In genomic region chr14:105485720-105486332, GRCh38 we compare ENCODE assay signal across 8 cellular contexts. TPM values are rescaled to one million over a fixed set of nuclear protein-coding genes. Genes with fewer than 3 reads are reported as not detected.
DNase-seq lines count a peak whose midpoint lies in the region; ATAC-seq and TF ChIP-seq lines count a peak whose summit lies in the region.

No MANE protein-coding gene starts in this region.

- H3K4me3 Mint-ChIP-seq in natural killer cell, result peak overlapping the region; percentile 77
- no peak overlapping the region for H3K4me3 Mint-ChIP-seq in natural killer cell treated with Interleukin-12 subunit alpha and Interleukin-12 subunit beta and Interleukin-15 and Interleukin-18, amount 100 ng/mL, for 72 hours
- peak overlapping the region; percentile 68 for H3K4me3 Mint-ChIP-seq in nephron progenitor cell

- H3K27me3 Mint-ChIP-seq in natural killer cell (ENCODE audit: low read depth in 2 of 2) (no peaks in the 10 kb centered on the region), nephron progenitor cell (ENCODE audit: low read depth, poor library complexity) (peaks cover 71% of the 10 kb centered on the region)
- no peaks in the 10 kb centered on the region for H3K27me3 Mint-ChIP-seq in natural killer cell treated with Interleukin-12 subunit alpha and Interleukin-12 subunit beta and Interleukin-15 and Interleukin-18, amount 100 ng/mL, for 72 hours

- H3K27ac Mint-ChIP-seq in natural killer cell, result peak overlapping the region; percentile 94 to 100
- H3K27ac Mint-ChIP-seq in natural killer cell treated with Interleukin-12 subunit alpha and Interleukin-12 subunit beta and Interleukin-15 and Interleukin-18, amount 100 ng/mL, for 72 hours, result peak overlapping the region in 1 of 2 donors; percentile 64
- H3K27ac Mint-ChIP-seq in nephron progenitor cell, result no peak overlapping the region

- H3K27me3 ChIP-seq in duodenal mucosa (ENCODE audit: control insufficient read depth in 1 of 2, insufficient read depth in 2 of 2, low read length in 2 of 2), result peaks cover 0 to 6% of the 10 kb centered on the region in 2 donors

- ATAC-seq in natural killer cell (no peak), GM18870 (IDR thresholded peaks at IDR 0.05; ENCODE audit: unreplicated experiment) (no peak)
- no peak for ATAC-seq in natural killer cell treated with Interleukin-12 subunit alpha and Interleukin-12 subunit beta and Interleukin-15 and Interleukin-18, amount 100 ng/mL, for 72 hours

- intact Hi-C loops in natural killer cell (cut with micrococcal nuclease), result no loop called here

- TF ChIP-seq CTCF in natural killer cell (IDR thresholded peaks at IDR 0.05), result peak; percentile 24
- peak; percentile 62 for TF ChIP-seq CTCF in nephron progenitor cell (IDR thresholded peaks at IDR 0.05)

- H3K4me1 ChIP-seq in duodenal mucosa (ENCODE audit: control insufficient read depth in 1 of 2, insufficient read depth in 2 of 2, low read length in 2 of 2), result peaks cover 56 to 79% of the 10 kb centered on the region in 2 donors

- DNase-seq in natural killer cell (no peak), SK-N-DZ (ENCODE audit: low spot score) (peak; percentile 85), nephron progenitor cell (peak; percentile 76), NCI-H2227 treated with DMSO at 0.1 percent for 48 hours (lab: John Stamatoyannopoulos, UW) (no peak), HK-2 (ENCODE audit: unreplicated experiment) (no peak)
- DNase-seq in natural killer cell treated with Interleukin-12 subunit alpha and Interleukin-12 subunit beta and Interleukin-15 and Interleukin-18, amount 100 ng/mL, for 72 hours (ENCODE audit: low spot score), result no peak

- H3K27ac ChIP-seq in duodenal mucosa (ENCODE audit: low read depth, low read length), result no peak overlapping the region

- no peaks in the 10 kb centered on the region for H3K36me3 ChIP-seq in duodenal mucosa (ENCODE audit: control insufficient read depth in 1 of 2, insufficient read depth in 2 of 2, low read length in 2 of 2)

- H3K36me3 Mint-ChIP-seq in natural killer cell (no peaks in the 10 kb centered on the region), nephron progenitor cell (ENCODE audit: low read depth) (no peaks in the 10 kb centered on the region)
- H3K36me3 Mint-ChIP-seq in natural killer cell treated with Interleukin-12 subunit alpha and Interleukin-12 subunit beta and Interleukin-15 and Interleukin-18, amount 100 ng/mL, for 72 hours, result no peaks in the 10 kb centered on the region

- peak overlapping the region in 1 of 2 donors; percentile 20 for H3K9ac ChIP-seq in duodenal mucosa (ENCODE audit: low read depth in 1 of 2, low read length in 2 of 2)

- peaks cover 25 to 77% of the 10 kb centered on the region in 2 donors for H3K4me1 Mint-ChIP-seq in natural killer cell
- H3K4me1 Mint-ChIP-seq in natural killer cell treated with Interleukin-12 subunit alpha and Interleukin-12 subunit beta and Interleukin-15 and Interleukin-18, amount 100 ng/mL, for 72 hours (ENCODE audit: low read depth in 2 of 2), result peaks cover 30 to 36% of the 10 kb centered on the region in 2 donors
- H3K4me1 Mint-ChIP-seq in nephron progenitor cell, result peaks cover 34% of the 10 kb centered on the region

- H3K4me3 ChIP-seq in duodenal mucosa (ENCODE audit: low read depth in 1 of 2, low read length in 2 of 2), result peak overlapping the region; percentile 29 to 32

- H3K9me3 ChIP-seq in duodenal mucosa (ENCODE audit: control insufficient read depth in 1 of 2, low read length in 2 of 2), result no peaks in the 10 kb centered on the region

- no peaks in the 10 kb centered on the region for H3K9me3 Mint-ChIP-seq in natural killer cell
- no peaks in the 10 kb centered on the region for H3K9me3 Mint-ChIP-seq in natural killer cell treated with Interleukin-12 subunit alpha and Interleukin-12 subunit beta and Interleukin-15 and Interleukin-18, amount 100 ng/mL, for 72 hours
- H3K9me3 Mint-ChIP-seq in nephron progenitor cell, result no peaks in the 10 kb centered on the region

RNA-seq across cellular contexts. Expression of gene CRIP1, which starts 0.9 kb away (rescaled TPM):
- total RNA-seq in natural killer cell, result 100 to 1,000 TPM; 276 to 334 (median 290) TPM
- total RNA-seq in natural killer cell treated with Interleukin-12 subunit alpha and Interleukin-12 subunit beta and Interleukin-15 and Interleukin-18, amount 100 ng/mL, for 72 hours, result 10 to 100 TPM; 39.0 to 82.7 TPM
- 3.4 and 16.0 TPM in 2 replicates for polyA plus RNA-seq in SK-N-DZ (2014; cell fraction: cytosol; rRNA removed)
- polyA plus RNA-seq in SK-N-DZ (2014; cell fraction: nucleus; rRNA removed), result 12.6 and 15.0 TPM in 2 replicates

RNA-seq across cellular contexts. Expression of gene TEDC1, which starts 5.2 kb away (rescaled TPM):
- total RNA-seq in natural killer cell, result 100 to 1,000 TPM in 2 of 3 donors, 10 to 100 TPM in 1; 70.0 to 233 (median 112) TPM
- 10 to 100 TPM; 25.1 to 59.2 TPM for total RNA-seq in natural killer cell treated with Interleukin-12 subunit alpha and Interleukin-12 subunit beta and Interleukin-15 and Interleukin-18, amount 100 ng/mL, for 72 hours
- polyA plus RNA-seq in SK-N-DZ (2014; cell fraction: cytosol; rRNA removed), result 20.8 and 25.6 TPM in 2 replicates
- polyA plus RNA-seq in SK-N-DZ (2014; cell fraction: nucleus; rRNA removed), result 52.0 and 85.2 TPM in 2 replicates

RNA-seq across cellular contexts. Expression of gene CRIP2, which starts 11.2 kb away (rescaled TPM):
- total RNA-seq in natural killer cell, result 1 to 10 TPM; 1.7 to 4.6 (median 2.0) TPM
- total RNA-seq in natural killer cell treated with Interleukin-12 subunit alpha and Interleukin-12 subunit beta and Interleukin-15 and Interleukin-18, amount 100 ng/mL, for 72 hours, result 1 to 10 TPM in 1 of 2 donors, under 1 TPM in 1; 0.98 to 2.2 TPM
- polyA plus RNA-seq in SK-N-DZ (2014; cell fraction: cytosol; rRNA removed), result 71.3 and 72.7 TPM in 2 replicates
- 64.4 and 76.4 TPM in 2 replicates for polyA plus RNA-seq in SK-N-DZ (2014; cell fraction: nucleus; rRNA removed)

RNA-seq across cellular contexts. Expression of gene TMEM121, which starts 40.6 kb away (rescaled TPM):
- under 1 TPM in 2 of 3 donors, not detected in 1; 0.54 to 0.80 TPM for total RNA-seq in natural killer cell
- total RNA-seq in natural killer cell treated with Interleukin-12 subunit alpha and Interleukin-12 subunit beta and Interleukin-15 and Interleukin-18, amount 100 ng/mL, for 72 hours, result 1 to 10 TPM; 1.8 to 4.2 TPM
- 1.8 and 3.6 TPM in 2 replicates for polyA plus RNA-seq in SK-N-DZ (2014; cell fraction: cytosol; rRNA removed)
- polyA plus RNA-seq in SK-N-DZ (2014; cell fraction: nucleus; rRNA removed), result 2.1 and 3.1 TPM in 2 replicates

Comparison
In these comparisons a context has a peak if more than half of its experiments do, and no peak if none do; other contexts are left out.
1. DNase-seq: peak in SK-N-DZ (single experiment) and nephron progenitor cell (single experiment); none in natural killer cell (single experiment), natural killer cell treated with Interleukin-12 subunit alpha and Interleukin-12 subunit beta and Interleukin-15 and Interleukin-18, amount 100 ng/mL, for 72 hours (single experiment), NCI-H2227 treated with DMSO at 0.1 percent for 48 hours (single experiment) and HK-2 (single experiment).